In genomic region chr5:177371705-177372533, GRCh38 we compare ENCODE assay signal across 11 cellular contexts. TPM values are rescaled to one million over a fixed set of nuclear protein-coding genes. Genes with fewer than 3 reads are reported as not detected.
DNase-seq lines count a peak whose midpoint lies in the region; ATAC-seq and TF ChIP-seq lines count a peak whose summit lies in the region.
"Had no signal": no experiment of that assay in that cellular context is flagged by ENCODE, and none has a peak within 500 bp of the region (broad histone marks: within the 10 kb centered on the region; RNA-seq: fewer than 3 reads in every experiment).

No MANE protein-coding gene starts in this region.

- H3K4me3 ChIP-seq in CD8-positive, alpha-beta T cell (ENCODE audit: low read depth, low read length): peak overlapping the region; percentile 34
- H3K4me3 ChIP-seq in duodenal mucosa (ENCODE audit: low read depth in 1 of 2, low read length in 2 of 2) (peak overlapping the region; percentile 71 to 72), neural progenitor cell (peak overlapping the region; percentile 70), heart right ventricle (no peak overlapping the region)

- WGBS in heart right ventricle, 2 donors: 93% methylated on average over 18 of the region's 18 CpGs

- ATAC-seq in CD8-positive, alpha-beta T cell: peak; percentile 61
- ATAC-seq in T-cell (replicated peaks in 1 of 4) (peak; percentile 42 to 81 (median 68)), heart right ventricle (no peak)
- ATAC-seq: body of pancreas had no signal

- H3K36me3 ChIP-seq in CD8-positive, alpha-beta T cell (ENCODE audit: insufficient read depth, low read length): peaks cover 25% of the 10 kb centered on the region
- peaks cover 0 to 11% of the 10 kb centered on the region in 2 donors for H3K36me3 ChIP-seq in duodenal mucosa (ENCODE audit: control insufficient read depth in 1 of 2, insufficient read depth in 2 of 2, low read length in 2 of 2)
- H3K36me3 ChIP-seq in neural progenitor cell: no peaks in the 10 kb centered on the region
- H3K36me3 ChIP-seq in heart right ventricle: peaks cover 0 to 37% (median 0%) of the 10 kb centered on the region in 9 donors

- H3K9ac ChIP-seq in duodenal mucosa (ENCODE audit: low read depth in 1 of 2, low read length in 2 of 2) (peak overlapping the region in 1 of 2 donors; percentile 79), neural progenitor cell (no peak overlapping the region)

- no peaks in the 10 kb centered on the region for H3K27me3 ChIP-seq in CD8-positive, alpha-beta T cell (ENCODE audit: insufficient read depth, low read length)
- no peaks in the 10 kb centered on the region for H3K27me3 ChIP-seq in duodenal mucosa (ENCODE audit: control insufficient read depth in 1 of 2, insufficient read depth in 2 of 2, low read length in 2 of 2)
- peaks cover 17% of the 10 kb centered on the region for H3K27me3 ChIP-seq in neural progenitor cell
- H3K27me3 ChIP-seq in heart right ventricle: no peaks in the 10 kb centered on the region
- H3K27me3 ChIP-seq: body of pancreas had no signal

- H4K20me1 ChIP-seq in neural progenitor cell (ENCODE audit: low read depth): no peaks in the 10 kb centered on the region

- H2AFZ ChIP-seq in neural progenitor cell (replicated peaks): no peak overlapping the region

- peak overlapping the region; percentile 92 for H3K4me2 ChIP-seq in neural progenitor cell

- peak in 4 of 7 experiments; percentile 40 to 68 (median 52) for DNase-seq in CD8-positive, alpha-beta T cell
- peak in 5 of 34 experiments; percentile 10 to 57 (median 53) for DNase-seq in T-cell
- DNase-seq in neural progenitor cell (ENCODE audit: low spot score): no peak
- no peak for DNase-seq in AG08396 (ENCODE audit: low spot score)
- DNase-seq in heart right ventricle: no peak
- DNase-seq in NCI-H1930 (lab: John Stamatoyannopoulos, UW): no peak
- no peak for DNase-seq in NCI-H187 (lab: John Stamatoyannopoulos, UW)
- DNase-seq: NCI-H2029 treated with DMSO at 0.1 percent for 48 hours had no signal

- POLR2A ChIA-PET in CD8-positive, alpha-beta T cell (lab: Charles Lee): interaction anchor here (0.7 to 3.4 kb wide), 12 partner anchors 11 to 671 kb away, joined by 3 to 24 read pairs (median 4); partner anchors contain the start of genes GRK6 and RGS14
- POLR2A ChIA-PET in T-cell (lab: Charles Lee): interaction anchor here in 1 of 2 donors (1.0 kb wide), 1 partner anchor 20 kb away, joined by 15 read pairs; no protein-coding TSS in a partner anchor

- H3K36me3 Mint-ChIP-seq in CD8-positive, alpha-beta T cell: peaks cover 52% of the 10 kb centered on the region
- H3K36me3 Mint-ChIP-seq in T-cell (peaks cover 22% of the 10 kb centered on the region), neural progenitor cell (peaks cover 2% of the 10 kb centered on the region)

- no peak for TF ChIP-seq CTCF in CD8-positive, alpha-beta T cell (IDR thresholded peaks at IDR 0.05)
- TF ChIP-seq CTCF in neural progenitor cell (IDR thresholded peaks at IDR 0.05) (no peak), heart right ventricle (IDR thresholded peaks at IDR 0.05) (no peak)

- peak overlapping the region; percentile 89 for H3K27ac Mint-ChIP-seq in CD8-positive, alpha-beta T cell
- peak overlapping the region; percentile 88 to 96 for H3K27ac Mint-ChIP-seq in T-cell
- no peak overlapping the region for H3K27ac Mint-ChIP-seq in neural progenitor cell

- H3K79me2 ChIP-seq in neural progenitor cell (ENCODE audit: low read depth): no peaks in the 10 kb centered on the region

- H3K27ac ChIP-seq in CD8-positive, alpha-beta T cell (ENCODE audit: low read depth, low read length): no peak overlapping the region
- H3K27ac ChIP-seq in duodenal mucosa (ENCODE audit: low read depth, low read length): no peak overlapping the region
- no peak overlapping the region for H3K27ac ChIP-seq in neural progenitor cell
- peak overlapping the region in 1 of 10 donors; percentile 75 for H3K27ac ChIP-seq in heart right ventricle

- no peaks in the 10 kb centered on the region for H3K9me3 ChIP-seq in CD8-positive, alpha-beta T cell (ENCODE audit: low read length)
- H3K9me3 ChIP-seq in duodenal mucosa (ENCODE audit: control insufficient read depth in 1 of 2, low read length in 2 of 2) (no peaks in the 10 kb centered on the region), neural progenitor cell (ENCODE audit: low read depth) (no peaks in the 10 kb centered on the region), heart right ventricle (no peaks in the 10 kb centered on the region)
- H3K9me3 ChIP-seq: body of pancreas had no signal

- peaks cover 42% of the 10 kb centered on the region for H3F3A ChIP-seq in neural progenitor cell (ENCODE audit: low read depth)

- peaks cover 69% of the 10 kb centered on the region for H3K4me1 Mint-ChIP-seq in CD8-positive, alpha-beta T cell (ENCODE audit: low read depth)
- H3K4me1 Mint-ChIP-seq in T-cell: peaks cover 62 to 70% (median 66%) of the 10 kb centered on the region in 3 donors
- H3K4me1 Mint-ChIP-seq in neural progenitor cell: peaks cover 20% of the 10 kb centered on the region

- peak overlapping the region; percentile 67 for H3K4me3 Mint-ChIP-seq in CD8-positive, alpha-beta T cell
- H3K4me3 Mint-ChIP-seq in T-cell (peak overlapping the region; percentile 21 to 74 (median 59)), neural progenitor cell (peak overlapping the region; percentile 84)

- H3K27me3 Mint-ChIP-seq in CD8-positive, alpha-beta T cell (ENCODE audit: low read depth): no peaks in the 10 kb centered on the region
- H3K27me3 Mint-ChIP-seq in T-cell (no peaks in the 10 kb centered on the region), neural progenitor cell (ENCODE audit: insufficient read depth, low read depth) (peaks cover 17% of the 10 kb centered on the region)

- intact Hi-C loops in CD8-positive, alpha-beta T cell (cut with DNase I, micrococcal nuclease): loop anchor here (2.0 to 5.0 kb wide), 3 partner anchors 13 to 840 kb away; no protein-coding TSS in a partner anchor
- intact Hi-C loops in heart right ventricle (cut with DNase I): loop anchor here in 2 of 10 donors (5.0 to 10.0 kb wide), 2 partner anchors 45 to 47 kb away; no protein-coding TSS in a partner anchor

- CTCF ChIA-PET in CD8-positive, alpha-beta T cell (lab: Charles Lee): interaction anchor here (0.6 to 10.0 kb wide), 16 partner anchors 10 to 129 kb away, joined by 3 to 77 read pairs (median 4); no protein-coding TSS in a partner anchor
- CTCF ChIA-PET in T-cell (lab: Charles Lee): interaction anchor here (0.5 to 2.5 kb wide), 10 partner anchors 11 to 72 kb away, joined by 3 to 23 read pairs (median 4); no protein-coding TSS in a partner anchor

- peaks cover 70% of the 10 kb centered on the region for H3K4me1 ChIP-seq in CD8-positive, alpha-beta T cell (ENCODE audit: insufficient read depth, low read length)
- H3K4me1 ChIP-seq in duodenal mucosa (ENCODE audit: control insufficient read depth in 1 of 2, insufficient read depth in 2 of 2, low read length in 2 of 2): peaks cover 38 to 46% of the 10 kb centered on the region in 2 donors
- H3K4me1 ChIP-seq in neural progenitor cell: peaks cover 6% of the 10 kb centered on the region
- peaks cover 3 to 46% (median 17%) of the 10 kb centered on the region in 9 donors for H3K4me1 ChIP-seq in heart right ventricle

- H3K9me3 Mint-ChIP-seq in CD8-positive, alpha-beta T cell: no peaks in the 10 kb centered on the region
- no peaks in the 10 kb centered on the region for H3K9me3 Mint-ChIP-seq in T-cell
- H3K9me3 Mint-ChIP-seq in neural progenitor cell: no peaks in the 10 kb centered on the region

RNA-seq across cellular contexts. Expression of gene SLC34A1, which starts 12.3 kb away (rescaled TPM):
- total RNA-seq in CD8-positive, alpha-beta T cell: not detected
- total RNA-seq in T-cell (under 1 TPM in 3 of 5 donors, not detected in 2; 0.13 to 0.18 (median 0.16) TPM), neural progenitor cell (ENCODE audit: low replicate concordance) (not detected in 2 replicates), heart right ventricle (under 1 TPM in 1 of 10 donors, not detected in 9; 0.12 TPM)
- not detected for polyA plus RNA-seq in heart right ventricle
- total RNA-seq: body of pancreas had no signal

RNA-seq across cellular contexts. Expression of gene RGS14, which starts 14.2 kb away (rescaled TPM):
- 10 to 100 TPM; 22.7 to 23.5 TPM for total RNA-seq in CD8-positive, alpha-beta T cell
- 100 to 1,000 TPM in 3 of 5 donors, 10 to 100 TPM in 2; 85.7 to 209 (median 195) TPM for total RNA-seq in T-cell
- total RNA-seq in neural progenitor cell (ENCODE audit: low replicate concordance): 3.2 and 19.0 TPM in 2 replicates
- total RNA-seq in heart right ventricle: 1 to 10 TPM; 2.2 to 9.6 (median 4.5) TPM
- polyA plus RNA-seq in heart right ventricle: 1 to 10 TPM; 2.6 to 3.9 TPM

RNA-seq across cellular contexts. Expression of gene LMAN2, which starts 20.5 kb away (rescaled TPM):
- total RNA-seq in CD8-positive, alpha-beta T cell: 10 to 100 TPM; 49.0 to 61.4 TPM
- 100 to 1,000 TPM in 3 of 5 donors, 10 to 100 TPM in 2; 67.2 to 122 (median 106) TPM for total RNA-seq in T-cell
- total RNA-seq in neural progenitor cell (ENCODE audit: low replicate concordance): 96.5 and 116 TPM in 2 replicates
- total RNA-seq in heart right ventricle: 100 to 1,000 TPM in 1 of 10 donors, 10 to 100 TPM in 9; 46.3 to 111 (median 56.3) TPM
- 100 to 1,000 TPM in 1 of 2 donors, 10 to 100 TPM in 1; 47.4 to 215 TPM for polyA plus RNA-seq in heart right ventricle

RNA-seq across cellular contexts. Expression of gene PFN3, which starts 28.5 kb away (rescaled TPM):
- total RNA-seq in CD8-positive, alpha-beta T cell: not detected
- not detected for total RNA-seq in T-cell
- total RNA-seq in neural progenitor cell (ENCODE audit: low replicate concordance): not detected in 2 replicates
- not detected for total RNA-seq in heart right ventricle
- not detected for polyA plus RNA-seq in heart right ventricle
- total RNA-seq: body of pancreas; T-helper 2 cell treated with Interferon-gamma antibody and Interleukin-4, amounts not matched to agents 100 ng/mL and 5 ng/mL, for 36 hours had no signal

RNA-seq across cellular contexts. Expression of gene F12, which starts 37.4 kb away (rescaled TPM):
- total RNA-seq in CD8-positive, alpha-beta T cell: not detected
- total RNA-seq in T-cell: under 1 TPM in 4 of 5 donors, not detected in 1; 0.28 to 0.98 (median 0.42) TPM
- 2.0 TPM in 1 of 2 replicates, not detected in the other for total RNA-seq in neural progenitor cell (ENCODE audit: low replicate concordance)
- under 1 TPM in 1 of 10 donors, not detected in 9; 0.25 TPM for total RNA-seq in heart right ventricle
- polyA plus RNA-seq in heart right ventricle: under 1 TPM; 0.28 to 0.37 TPM

Comparison
In these comparisons a context has a peak if more than half of its experiments do, and no peak if none do; other contexts are left out.
1. ATAC-seq: peak in CD8-positive, alpha-beta T cell (single experiment) and T-cell (4 of 4); none in heart right ventricle (0 of 8).
2. DNase-seq: peak in CD8-positive, alpha-beta T cell (4 of 7); none in neural progenitor cell (single experiment), AG08396 (single experiment), heart right ventricle (0 of 2), NCI-H1930 (0 of 2) and NCI-H187 (0 of 2).
3. H3K4me3 ChIP-seq: peak in CD8-positive, alpha-beta T cell (single experiment), duodenal mucosa (2 of 2) and neural progenitor cell (single experiment); none in heart right ventricle (0 of 10).
4. Peak in every context shown above with its lines, with median percentiles within 50 percentile points of each other: H3K4me3 Mint-ChIP-seq.